In genomic region chr4:179325181-179325580, GRCh38 we compare ENCODE assay signal across 14 cellular contexts.
DNase-seq lines count a peak whose midpoint lies in the region; ATAC-seq and TF ChIP-seq lines count a peak whose summit lies in the region.
"Had no signal": no experiment of that assay in that cellular context is flagged by ENCODE, and none has a peak within 500 bp of the region (broad histone marks: within the 10 kb centered on the region; RNA-seq: fewer than 3 reads in every experiment).

No MANE protein-coding gene starts in this region.

- H3K4me3 ChIP-seq in astrocyte of the spinal cord (ENCODE audit: low read depth, low read length), result no peak overlapping the region
- H3K4me3 ChIP-seq: BLaER1, GM12878, GM23338 had no signal

- peak; percentile 24 for DNase-seq in A172 (ENCODE audit: low spot score)
- peak; percentile 79 for DNase-seq in HT1080 (ENCODE audit: low read depth)
- peak; percentile 6 for DNase-seq in SW480 (ENCODE audit: low spot score)
- DNase-seq in astrocyte of the spinal cord (ENCODE audit: low read depth, low spot score), result peak; percentile 36
- no peak for DNase-seq in NCI-H2107 treated with DMSO at 0.1 percent for 48 hours (lab: John Stamatoyannopoulos, UW; ENCODE audit: unreplicated experiment)
- no peak for DNase-seq in OCI-M1 (lab: John Stamatoyannopoulos, UW)
- no peak for DNase-seq in NCI-H2081 (lab: John Stamatoyannopoulos, UW)
- DNase-seq: AML-193, DMS53, H9 had no signal

- in situ Hi-C loops in astrocyte of the spinal cord (cut with HindIII; ENCODE audit: low sequenced_read_pairs), result no loop called here

- no peak for ATAC-seq in GM18858 (IDR thresholded peaks at IDR 0.05; ENCODE audit: unreplicated experiment)
- ATAC-seq: GM12878, GM23338 had no signal

- TF ChIP-seq CTCF in astrocyte of the spinal cord (IDR thresholded peaks at IDR 0.05; ENCODE audit: low read depth, low read length), result no peak

Comparison
In these comparisons a context has a peak if more than half of its experiments do, and no peak if none do; other contexts are left out.
1. DNase-seq: peak in A172 (single experiment), HT1080 (single experiment), SW480 (single experiment) and astrocyte of the spinal cord (single experiment); none in NCI-H2107 treated with DMSO at 0.1 percent for 48 hours (single experiment), OCI-M1 (single experiment) and NCI-H2081 (0 of 2).